ENCODE assay signal across 27 cellular contexts in the genomic region with DNA sequence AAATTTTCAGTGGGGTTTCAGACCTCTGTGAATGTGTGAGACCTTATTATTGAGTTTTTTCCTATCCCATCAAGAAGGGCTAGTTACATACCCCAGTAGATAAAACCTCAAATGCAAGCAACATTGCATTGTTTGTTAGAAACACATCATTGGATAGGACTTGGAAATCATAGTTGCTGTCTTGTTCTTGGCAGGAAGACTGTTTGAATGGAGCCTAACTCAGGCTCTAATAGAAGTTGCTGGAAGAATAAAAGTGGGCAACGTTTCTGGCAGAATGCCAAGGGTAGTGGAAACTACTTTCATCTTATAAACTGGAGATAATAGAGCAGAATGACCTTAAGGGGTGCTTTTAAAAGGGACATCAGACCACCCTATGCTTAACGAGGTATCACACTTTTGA. TPM values are rescaled to one million over a fixed set of nuclear protein-coding genes. Genes with fewer than 3 reads are reported as not detected.
DNase-seq lines count a peak whose midpoint lies in the region; ATAC-seq and TF ChIP-seq lines count a peak whose summit lies in the region.
"Had no signal": no experiment of that assay in that cellular context is flagged by ENCODE, and none has a peak within 500 bp of the region (broad histone marks: within the 10 kb centered on the region; RNA-seq: fewer than 3 reads in every experiment).

No MANE protein-coding gene starts in this region.

- H3K4me1 ChIP-seq in PC-3 (ENCODE audit: insufficient read depth, low read length) = peaks cover 47% of the 10 kb centered on the region
- peaks cover 36% of the 10 kb centered on the region for H3K4me1 ChIP-seq in parathyroid adenoma
- H3K4me1 ChIP-seq: ascending aorta, heart left ventricle, upper lobe of right lung had no signal

- peak overlapping the region; percentile 11 for H3K4me3 ChIP-seq in PC-3 (ENCODE audit: low read length)
- no peak overlapping the region for H3K4me3 ChIP-seq in parathyroid adenoma (ENCODE audit: low read depth, low read length)
- H3K4me3 ChIP-seq: ascending aorta, heart left ventricle, mucosa of descending colon, upper lobe of right lung had no signal

- TF ChIP-seq CTCF in PC-3 (conservative IDR thresholded peaks at IDR 0.05; ENCODE audit: low read depth, low read length) (no peak), parathyroid adenoma (IDR thresholded peaks at IDR 0.05) (no peak)

- BruUV-seq in PC-3 (replicated peaks; lab: Mats Ljungman, UMichigan) = TSS peak; percentile 90

- H3K9me2 ChIP-seq in PC-3 (replicated peaks; ENCODE audit: low read length) = no peaks in the 10 kb centered on the region

- H3K9ac ChIP-seq in PC-3 (ENCODE audit: low read length) (peak overlapping the region; percentile 64), parathyroid adenoma (no peak overlapping the region)

- intact Hi-C loops in PC-3 (cut with micrococcal nuclease) = loop anchor here (1.0 to 10.0 kb wide), 8 partner anchors 11 to 1262 kb away; no protein-coding TSS in a partner anchor

- CTCF ChIA-PET in PC-3 (lab: Charles Lee) = interaction anchor here (1.0 to 1.8 kb wide), 5 partner anchors 10 to 890 kb away, joined by 3 to 15 read pairs (median 4); a partner anchor contains a TSS

- H3K27ac ChIP-seq in PC-3 (ENCODE audit: low read length) (peak overlapping the region; percentile 73), parathyroid adenoma (peak overlapping the region; percentile 93)
- H3K27ac ChIP-seq: ascending aorta, heart left ventricle, upper lobe of right lung had no signal

- peaks cover 29% of the 10 kb centered on the region for H3F3A ChIP-seq in PC-3 (ENCODE audit: low read length, unreplicated experiment)

- DNase-seq in PC-3 (peak; percentile 83), astrocyte of the hippocampus (ENCODE audit: low read depth, low spot score) (peak; percentile 59), NCI-H2227 (lab: John Stamatoyannopoulos, UW; ENCODE audit: unreplicated experiment) (no peak)
- DNase-seq: activated gamma-delta T cell treated with Interleukin-2 at 50 U/mL for 16 hours; activated naive CD8-positive, alpha-beta T cell treated with anti-CD3 and anti-CD28 coated beads, Interleukin-2, amount 10 ng/mL, durations not matched to agents 7 days and 5 days; activated T-cell treated with anti-CD3 and anti-CD28 coated beads, Interleukin-2, amount 50 U/mL, for 4 hours; C1 segment of cervical spinal cord; effector memory CD8-positive, alpha-beta T cell; foreskin melanocyte; GDM1; heart left ventricle; left cardiac atrium; mucosa of descending colon; NCI-H1105 treated with DMSO at 0.1 percent for 48 hours; NCI-H187 treated with DMSO at 0.1 percent for 48 hours; NCI-H526 treated with DMSO at 0.1 percent for 48 hours; substantia nigra; T-helper 1 cell; upper lobe of right lung had no signal

- H4K20me1 ChIP-seq in PC-3 (ENCODE audit: low read length) = no peaks in the 10 kb centered on the region

- TF ChIP-seq EP300 in Ishikawa (IDR thresholded peaks at IDR 0.05; ENCODE audit: borderline replicate concordance) = no peak

- no peaks in the 10 kb centered on the region for H3K27me3 ChIP-seq in PC-3 (ENCODE audit: low read length)
- H3K27me3 ChIP-seq in parathyroid adenoma (ENCODE audit: control insufficient read depth, insufficient read depth, low read length) = no peaks in the 10 kb centered on the region
- H3K27me3 ChIP-seq: ascending aorta had no signal

- H2AFZ ChIP-seq in PC-3 (ENCODE audit: low read length) = no peak overlapping the region
- no peak overlapping the region for H2AFZ ChIP-seq in parathyroid adenoma

- TF ChIP-seq RAD21 in Ishikawa (IDR thresholded peaks at IDR 0.05; ENCODE audit: low read depth) = no peak

- H3K36me3 ChIP-seq in PC-3 (ENCODE audit: low read depth, low read length) (no peaks in the 10 kb centered on the region), parathyroid adenoma (ENCODE audit: control insufficient read depth, insufficient read depth, low read length) (no peaks in the 10 kb centered on the region)
- H3K36me3 ChIP-seq: ascending aorta, heart left ventricle, upper lobe of right lung had no signal

- H3K4me2 ChIP-seq in PC-3 (ENCODE audit: low read length) (peak overlapping the region; percentile 55), parathyroid adenoma (ENCODE audit: low read length) (peak overlapping the region; percentile 31)

- POLR2A ChIA-PET in PC-3 (lab: Charles Lee; ENCODE audit: unreplicated experiment) = interaction anchor here (0.5 to 1.4 kb wide), 4 partner anchors 12 to 178 kb away, joined by 3 to 33 read pairs (median 18); no protein-coding TSS in a partner anchor

- H3K9me3 ChIP-seq in PC-3 (ENCODE audit: low read length) (no peaks in the 10 kb centered on the region), parathyroid adenoma (ENCODE audit: control insufficient read depth, low read length) (no peaks in the 10 kb centered on the region)
- H3K9me3 ChIP-seq: ascending aorta, heart left ventricle, mucosa of descending colon, upper lobe of right lung had no signal

- no peaks in the 10 kb centered on the region for H3K79me2 ChIP-seq in PC-3 (ENCODE audit: low read length)
- H3K79me2 ChIP-seq in parathyroid adenoma = no peaks in the 10 kb centered on the region

- ATAC-seq in PC-3 (peak; percentile 15), GM19351 (IDR thresholded peaks at IDR 0.05; ENCODE audit: unreplicated experiment) (no peak), HG02678 (IDR thresholded peaks at IDR 0.05; ENCODE audit: unreplicated experiment) (no peak), HG03280 (IDR thresholded peaks at IDR 0.05; ENCODE audit: unreplicated experiment) (no peak)
- ATAC-seq: activated T-cell treated with anti-CD3 and anti-CD28 coated beads, Interleukin-2, amount 50 U/mL, for 4 hours; effector memory CD8-positive, alpha-beta T cell; heart left ventricle; left cardiac atrium; mucosa of descending colon; Panc1; stimulated activated memory B cell treated with anti-CD40 and anti-IgM and Interleukin-4, amounts not matched to agents 10 μg/mL and 1 μg/mL and 100 μg/mL, for 72 hours; upper lobe of right lung had no signal

TF ChIP-seq in Ishikawa, 13 proteins besides CTCF, POLR2A, EP300 and RAD21:
- TF ChIP-seq NFIC (IDR thresholded peaks at IDR 0.05) (peak; percentile 52), TAF1 (IDR thresholded peaks at IDR 0.05; ENCODE audit: low read depth) (no peak)
TF ChIP-seq in Ishikawa: peak in this region for 1.

RNA-seq across cellular contexts. Expression of a gene that starts 9.8 kb away (rescaled TPM):
- 383 and 414 TPM in 2 replicates for total RNA-seq in PC-3 (2014; rRNA removed)
- total RNA-seq: activated naive CD8-positive, alpha-beta T cell treated with anti-CD3 and anti-CD28 coated beads, Interleukin-2, amount 10 ng/mL, durations not matched to agents 7 days and 5 days; ascending aorta had no signal
